ENCODE assay signal across 7 cellular contexts in the genomic region with DNA sequence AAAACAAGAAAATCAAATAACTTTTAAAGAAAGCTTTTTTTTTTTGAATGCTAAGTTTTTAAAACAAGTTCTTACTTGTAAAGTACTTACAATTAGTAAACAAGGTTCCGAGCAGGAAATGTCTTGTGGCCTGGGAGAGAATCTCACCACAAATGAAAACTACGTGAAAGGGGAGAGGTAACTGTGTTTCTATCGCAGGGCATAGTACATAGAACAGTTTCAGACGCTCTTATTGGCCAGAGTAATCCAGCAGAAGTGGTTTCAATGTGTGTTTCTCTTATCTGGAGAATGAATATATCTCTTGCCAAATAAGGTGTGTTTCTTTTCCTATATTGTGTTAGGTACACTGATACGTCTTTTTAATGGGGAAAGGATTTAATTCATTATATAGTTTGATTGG. TPM values are rescaled to one million over a fixed set of nuclear protein-coding genes. Genes with fewer than 3 reads are reported as not detected.
DNase-seq lines count a peak whose midpoint lies in the region; ATAC-seq lines count a peak whose summit lies in the region.

A gene with protein sequence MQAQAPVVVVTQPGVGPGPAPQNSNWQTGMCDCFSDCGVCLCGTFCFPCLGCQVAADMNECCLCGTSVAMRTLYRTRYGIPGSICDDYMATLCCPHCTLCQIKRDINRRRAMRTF (minus strand): TSS at position 154 of the 400 bp plus-strand sequence. CDS start 6,808 bp downstream, outside the sequence.

- peak within 1 kb of the TSS; percentile 94 for H2BK5ac ChIP-seq in trophoblast cell (ENCODE audit: low read depth, low read length, poor library complexity)

- no peak within 1 kb of the TSS for H2AFZ ChIP-seq in trophoblast cell (ENCODE audit: insufficient read depth, low read length, poor library complexity)

- H3K4me1 ChIP-seq in adipocyte (ENCODE audit: control insufficient read depth, insufficient read depth, low read length) (peaks cover 16% of the 10 kb centered on the region), trophoblast cell (ENCODE audit: control insufficient read depth in 1 of 2, insufficient read depth in 2 of 2, low read length in 2 of 2) (peaks cover 5 to 12% of the 10 kb centered on the region in 2 experiments)

- H4K8ac ChIP-seq in trophoblast cell (ENCODE audit: low read depth, low read length) = peak within 1 kb of the TSS; percentile 81

- H3K4me3 ChIP-seq in adipocyte (ENCODE audit: low read length) = no peak within 1 kb of the TSS
- no peak within 1 kb of the TSS for H3K4me3 ChIP-seq in trophoblast cell (ENCODE audit: low read depth, low read length)

- H3K4me2 ChIP-seq in trophoblast cell (ENCODE audit: low read length) = peak within 1 kb of the TSS; percentile 52

- ATAC-seq in GM18861 (IDR thresholded peaks at IDR 0.05; ENCODE audit: unreplicated experiment) = peak; percentile 58
- peak; percentile 43 for ATAC-seq in HG02623 (IDR thresholded peaks at IDR 0.05; ENCODE audit: unreplicated experiment)
- no peak for ATAC-seq in GM19397 (IDR thresholded peaks at IDR 0.05; ENCODE audit: unreplicated experiment)

- WGBS in trophoblast cell (ENCODE audit: extremely low coverage, insufficient coverage, insufficient read length) = no CpG with 5 or more reads among the region's 5 CpGs

- peak within 1 kb of the TSS; percentile 90 for H3K14ac ChIP-seq in trophoblast cell (ENCODE audit: low read length)

- H3K9me3 ChIP-seq in adipocyte (ENCODE audit: control insufficient read depth, low read length) = no peaks in the 10 kb centered on the region
- peaks cover 1% of the 10 kb centered on the region for H3K9me3 ChIP-seq in trophoblast cell (ENCODE audit: insufficient read depth, low read depth, low read length)

- H3K79me1 ChIP-seq in trophoblast cell (ENCODE audit: low read length) = peaks cover 13% of the 10 kb centered on the region

- peak within 1 kb of the TSS; percentile 78 for H3K27ac ChIP-seq in trophoblast cell (ENCODE audit: low read depth, low read length)

- no peak within 1 kb of the TSS for H3K4ac ChIP-seq in trophoblast cell (ENCODE audit: low read depth, low read length)

- no peak within 1 kb of the TSS for H2AK5ac ChIP-seq in trophoblast cell (ENCODE audit: low read length)

- peak within 1 kb of the TSS; percentile 63 for H3K18ac ChIP-seq in trophoblast cell (ENCODE audit: low read length)

- no peak within 1 kb of the TSS for H4K12ac ChIP-seq in trophoblast cell (ENCODE audit: low read depth, low read length)

- H3K23ac ChIP-seq in trophoblast cell (ENCODE audit: low read length) = no peak within 1 kb of the TSS

- H3K79me2 ChIP-seq in trophoblast cell (ENCODE audit: control insufficient read depth, insufficient read depth, low read length, poor library complexity) = peaks cover 4% of the 10 kb centered on the region

- DNase-seq in NCI-H2029 (lab: John Stamatoyannopoulos, UW) (peak; percentile 80), adipocyte (ENCODE audit: low read depth) (no peak), trophoblast cell (peak; percentile 62 to 82)
- no peak for DNase-seq in stimulated activated CD4-positive, alpha-beta T cell treated with anti-CD3 and anti-CD28 coated beads, Interleukin-15, amount 100 ng/mL, for 24 hours

- H3K27me3 ChIP-seq in adipocyte (replicated peaks; ENCODE audit: control insufficient read depth, insufficient read depth, low read length) (no peaks in the 10 kb centered on the region), trophoblast cell (ENCODE audit: insufficient read depth, low read length) (no peaks in the 10 kb centered on the region)

- H3K36me3 ChIP-seq in adipocyte (ENCODE audit: control insufficient read depth, insufficient read depth, low read length, severe bottlenecking) (no peaks in the 10 kb centered on the region), trophoblast cell (ENCODE audit: control insufficient read depth in 1 of 2, insufficient read depth in 2 of 2, low read length in 2 of 2) (no peaks in the 10 kb centered on the region)

- H3K9ac ChIP-seq in adipocyte (ENCODE audit: low read length) = peak within 1 kb of the TSS; percentile 44
- no peak within 1 kb of the TSS for H3K9ac ChIP-seq in trophoblast cell (ENCODE audit: low read length)

- H2BK120ac ChIP-seq in trophoblast cell (ENCODE audit: insufficient read depth, low read length, poor library complexity) = peak within 1 kb of the TSS; percentile 96

- H4K91ac ChIP-seq in trophoblast cell (ENCODE audit: low read depth, low read length) = peak within 1 kb of the TSS; percentile 92

- peak within 1 kb of the TSS; percentile 97 for H2BK12ac ChIP-seq in trophoblast cell (ENCODE audit: low read length)

RNA-seq across cellular contexts. Expression of the gene that starts here (rescaled TPM):
- 41.9 and 45.7 TPM in 2 replicates for polyA plus RNA-seq in trophoblast cell (2013)

Comparison
In these comparisons a context has a peak if more than half of its experiments do, and no peak if none do; other contexts are left out.
1. DNase-seq: peak in NCI-H2029 (single experiment) and trophoblast cell (2 of 2); none in adipocyte (single experiment) and stimulated activated CD4-positive, alpha-beta T cell treated with anti-CD3 and anti-CD28 coated beads, Interleukin-15, amount 100 ng/mL, for 24 hours (single experiment).